ENCODE assay signal across 10 cellular contexts in genomic region chr1:242524571-242525359, GRCh38. TPM values are rescaled to one million over a fixed set of nuclear protein-coding genes. Genes with fewer than 3 reads are reported as not detected.
DNase-seq lines count a peak whose midpoint lies in the region; FAIRE-seq lines count a peak whose summit lies in the region.
"Had no signal": no experiment of that assay in that cellular context is flagged by ENCODE, and none has a peak within 500 bp of the region (broad histone marks: within the 10 kb centered on the region; RNA-seq: fewer than 3 reads in every experiment).

Gene PLD5, minus strand, starts transcription at chr1:242524697.

- peak within 1 kb of the TSS; percentile 27 for H3K27ac ChIP-seq in epithelial cell of prostate
- H3K27ac ChIP-seq: right lobe of liver had no signal

- DNase-seq in NCI-H510A (lab: John Stamatoyannopoulos, UW) (peak; percentile 4), NCI-H510A treated with DMSO at 0.1 percent for 48 hours (lab: John Stamatoyannopoulos, UW) (no peak), NCI-H774 (lab: John Stamatoyannopoulos, UW) (peak; percentile 68), epithelial cell of prostate (ENCODE audit: low read depth, low spot score) (no peak), occipital lobe (lab: John Stamatoyannopoulos, UW) (peak; percentile 37), GM19239 (ENCODE audit: insufficient read length, low spot score) (no peak), OCI-M1 (lab: John Stamatoyannopoulos, UW) (no peak)
- no peak for DNase-seq in activated CD4-positive, alpha-beta T cell treated with anti-CD3 and anti-CD28 coated beads for 1 hour
- DNase-seq: CD4-positive, CD25-positive, alpha-beta regulatory T cell; right lobe of liver had no signal

- no peak for FAIRE-seq in GM19239 (lab: Jason Lieb, UNC)

RNA-seq across cellular contexts. Expression of gene PLD5, which starts in this region (rescaled TPM):
- 1.4 TPM for total RNA-seq in occipital lobe
- total RNA-seq: CD4-positive, CD25-positive, alpha-beta regulatory T cell had no signal

Comparison
In these comparisons a context has a peak if more than half of its experiments do, and no peak if none do; other contexts are left out.
1. DNase-seq: peak in NCI-H510A (single experiment), NCI-H774 (single experiment) and occipital lobe (single experiment); none in NCI-H510A treated with DMSO at 0.1 percent for 48 hours (single experiment), epithelial cell of prostate (single experiment), GM19239 (single experiment), activated CD4-positive, alpha-beta T cell treated with anti-CD3 and anti-CD28 coated beads for 1 hour (single experiment) and OCI-M1 (single experiment).